ENCODE assay signal across 15 cellular contexts in the genomic region with DNA sequence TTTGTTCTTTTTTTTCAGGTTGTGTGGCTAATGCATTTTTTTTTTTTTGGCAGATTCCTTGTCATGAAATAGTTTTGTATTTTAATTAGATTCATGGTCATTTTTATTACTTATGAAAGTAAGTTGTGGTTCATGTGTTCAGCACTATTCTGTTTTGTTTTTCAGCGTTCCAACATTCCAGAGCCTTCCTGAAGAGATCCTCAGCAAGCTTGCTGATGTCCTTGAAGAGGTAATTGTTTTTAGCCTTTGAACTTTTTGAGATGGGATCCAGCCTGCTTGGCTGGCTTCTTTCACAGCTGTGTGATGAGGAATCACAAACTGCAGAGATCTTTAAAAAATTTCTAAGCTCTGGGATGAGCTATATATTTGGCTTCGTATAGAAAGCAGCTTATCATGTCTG.
DNase-seq lines count a peak whose midpoint lies in the region; ATAC-seq, FAIRE-seq and TF ChIP-seq lines count a peak whose summit lies in the region.
"Had no signal": no experiment of that assay in that cellular context is flagged by ENCODE, and none has a peak within 500 bp of the region (broad histone marks: within the 10 kb centered on the region; RNA-seq: fewer than 3 reads in every experiment).

No MANE protein-coding gene starts in this region.

- H3K18ac ChIP-seq in mesendoderm (ENCODE audit: low read length), result no peak overlapping the region

- peaks cover 15% of the 10 kb centered on the region for H3K36me3 Mint-ChIP-seq in GM23338 (ENCODE audit: low read depth)
- H3K36me3 Mint-ChIP-seq in CD8-positive, alpha-beta T cell, result no peaks in the 10 kb centered on the region
- H3K36me3 Mint-ChIP-seq: CD14-positive monocyte; CD8-positive, alpha-beta memory T cell had no signal

- H3K36me3 ChIP-seq in GM23338 (ENCODE audit: insufficient read depth) (no peaks in the 10 kb centered on the region), mesendoderm (ENCODE audit: control insufficient read depth, insufficient read depth, low read length) (no peaks in the 10 kb centered on the region)
- no peaks in the 10 kb centered on the region for H3K36me3 ChIP-seq in CD8-positive, alpha-beta T cell (ENCODE audit: insufficient read depth, low read length)

- WGBS in mesendoderm (ENCODE audit: extremely low coverage, insufficient coverage, low lambda C conversion rate), result no CpG with 5 or more reads among the region's 2 CpGs

- H3K27ac ChIP-seq in GM23338 (ENCODE audit: low read depth), result no peak overlapping the region
- no peak overlapping the region for H3K27ac ChIP-seq in CD8-positive, alpha-beta T cell (ENCODE audit: low read depth, low read length)
- H3K27ac ChIP-seq in mesendoderm (ENCODE audit: low read depth, low read length), result no peak overlapping the region
- H3K27ac ChIP-seq: A549 had no signal

- intact Hi-C loops in sciatic nerve (cut with DNase I), result no loop called here
- intact Hi-C loops in CD8-positive, alpha-beta T cell (cut with DNase I, micrococcal nuclease), result no loop called here

- DNase-seq in GM23338 (ENCODE audit: low spot score), result peak; percentile 45
- DNase-seq in sciatic nerve (ENCODE audit: low spot score), result no peak
- no peak for DNase-seq in superior temporal gyrus (ENCODE audit: extremely low spot score)
- DNase-seq in CD8-positive, alpha-beta T cell, result no peak
- DNase-seq in mesendoderm, result no peak
- DNase-seq: Caco-2; CD8-positive, alpha-beta memory T cell; DND-41; HCEC 1CT; HFFc6 had no signal

- no peak for ATAC-seq in GM23338
- ATAC-seq in sciatic nerve, result peak; percentile 73
- no peak for ATAC-seq in CD8-positive, alpha-beta T cell
- no peak for ATAC-seq in HG03469 (IDR thresholded peaks at IDR 0.05; ENCODE audit: unreplicated experiment)
- ATAC-seq: A549 had no signal

- no peak overlapping the region for H3K56ac ChIP-seq in mesendoderm (ENCODE audit: low read length)

- no peak overlapping the region for H2BK5ac ChIP-seq in mesendoderm (ENCODE audit: low read length)

- H2BK15ac ChIP-seq in mesendoderm (replicated peaks; ENCODE audit: low read depth), result no peak overlapping the region

- H3K9me3 ChIP-seq in CD8-positive, alpha-beta T cell (ENCODE audit: low read length), result no peaks in the 10 kb centered on the region
- H3K9me3 ChIP-seq: A549, Caco-2 had no signal

- H3K4me3 Mint-ChIP-seq in GM23338, result no peak overlapping the region
- no peak overlapping the region for H3K4me3 Mint-ChIP-seq in CD8-positive, alpha-beta T cell
- H3K4me3 Mint-ChIP-seq: CD14-positive monocyte; CD8-positive, alpha-beta memory T cell; HFFc6 had no signal

- H3K4me2 ChIP-seq in GM23338, result peak overlapping the region; percentile 15
- H3K4me2 ChIP-seq in mesendoderm (ENCODE audit: low read length), result no peak overlapping the region
- H3K4me2 ChIP-seq: A549 had no signal

- H3K27me3 ChIP-seq in GM23338 (ENCODE audit: insufficient read depth), result peaks cover 40% of the 10 kb centered on the region
- no peaks in the 10 kb centered on the region for H3K27me3 ChIP-seq in CD8-positive, alpha-beta T cell (ENCODE audit: insufficient read depth, low read length)
- no peaks in the 10 kb centered on the region for H3K27me3 ChIP-seq in mesendoderm (ENCODE audit: insufficient read depth, low read length, poor library complexity)

- no peak overlapping the region for H2AK5ac ChIP-seq in mesendoderm (ENCODE audit: low read length)

- H3K79me1 ChIP-seq in mesendoderm (ENCODE audit: low read length), result no peaks in the 10 kb centered on the region

- H3K9me3 Mint-ChIP-seq in GM23338, result peaks cover 7% of the 10 kb centered on the region
- H3K9me3 Mint-ChIP-seq in CD8-positive, alpha-beta T cell, result no peaks in the 10 kb centered on the region
- H3K9me3 Mint-ChIP-seq: CD14-positive monocyte; CD8-positive, alpha-beta memory T cell; HFFc6 had no signal

- peaks cover 53% of the 10 kb centered on the region for H3K4me1 Mint-ChIP-seq in GM23338
- H3K4me1 Mint-ChIP-seq in CD8-positive, alpha-beta T cell (ENCODE audit: low read depth), result no peaks in the 10 kb centered on the region
- H3K4me1 Mint-ChIP-seq: CD14-positive monocyte; CD8-positive, alpha-beta memory T cell had no signal

- H3K79me2 ChIP-seq in GM23338 (replicated peaks; ENCODE audit: insufficient read depth) (no peaks in the 10 kb centered on the region), mesendoderm (ENCODE audit: control insufficient read depth, insufficient read depth, low read length) (no peaks in the 10 kb centered on the region)

- no peak for TF ChIP-seq CTCF in GM23338 (conservative IDR thresholded peaks at IDR 0.05; ENCODE audit: low read depth in 2 of 2)
- no peak for TF ChIP-seq CTCF in CD8-positive, alpha-beta T cell (IDR thresholded peaks at IDR 0.05)

- peaks cover 36% of the 10 kb centered on the region for H3K27me3 Mint-ChIP-seq in GM23338 (ENCODE audit: insufficient read depth, low read depth, poor library complexity)
- H3K27me3 Mint-ChIP-seq in CD8-positive, alpha-beta T cell (ENCODE audit: low read depth), result no peaks in the 10 kb centered on the region

- H3K23ac ChIP-seq in mesendoderm (ENCODE audit: low read length), result no peak overlapping the region

- peak; percentile 70 for FAIRE-seq in endometrium (lab: Jason Lieb, UNC)
- FAIRE-seq: A549, HTR-8/SVneo had no signal

- no peak overlapping the region; the same call in 1 of the 2 replicates for H3K27ac Mint-ChIP-seq in GM23338
- H3K27ac Mint-ChIP-seq in CD8-positive, alpha-beta T cell, result no peak overlapping the region
- H3K27ac Mint-ChIP-seq: CD14-positive monocyte; CD8-positive, alpha-beta memory T cell; HFFc6 had no signal

- H2BK120ac ChIP-seq in mesendoderm (ENCODE audit: low read depth, low read length), result no peak overlapping the region

- H4K5ac ChIP-seq in mesendoderm (ENCODE audit: low read length), result no peak overlapping the region

- CTCF ChIA-PET in CD8-positive, alpha-beta T cell (lab: Charles Lee), result no interaction called here

- no peak overlapping the region for H3K9ac ChIP-seq in mesendoderm (ENCODE audit: low read length)

- no peaks in the 10 kb centered on the region for H3K9me2 ChIP-seq in GM23338 (ENCODE audit: insufficient read depth)

- H4K20me1 ChIP-seq in GM23338 (replicated peaks; ENCODE audit: insufficient read depth), result no peaks in the 10 kb centered on the region

- POLR2A ChIA-PET in CD8-positive, alpha-beta T cell (lab: Charles Lee), result no interaction called here

- no peak overlapping the region for H2AFZ ChIP-seq in GM23338

- H4K8ac ChIP-seq in mesendoderm (ENCODE audit: low read depth, low read length), result no peak overlapping the region

- H3K4me3 ChIP-seq in GM23338, result no peak overlapping the region
- H3K4me3 ChIP-seq in CD8-positive, alpha-beta T cell (ENCODE audit: low read depth, low read length), result no peak overlapping the region
- no peak overlapping the region for H3K4me3 ChIP-seq in mesendoderm (ENCODE audit: low read length)
- H3K4me3 ChIP-seq: A549 had no signal

- H3F3A ChIP-seq in GM23338 (replicated peaks; ENCODE audit: low read depth), result no peaks in the 10 kb centered on the region

- H3K4me1 ChIP-seq in GM23338 (ENCODE audit: insufficient read depth) (peaks cover 46% of the 10 kb centered on the region), mesendoderm (ENCODE audit: control insufficient read depth, low read depth, low read length) (peaks cover 1% of the 10 kb centered on the region)
- H3K4me1 ChIP-seq in CD8-positive, alpha-beta T cell (ENCODE audit: insufficient read depth, low read length), result no peaks in the 10 kb centered on the region
- H3K4me1 ChIP-seq: A549 had no signal

- no peak overlapping the region for H3K4ac ChIP-seq in mesendoderm (ENCODE audit: low read depth, low read length)

TF ChIP-seq in GM23338, 12 proteins besides CTCF, POLR2A, EP300 and RAD21 (continues in another document):
- no peak for TF ChIP-seq STAT1 (IDR thresholded peaks at IDR 0.05; ENCODE audit: unreplicated experiment)
